8 cellular contexts compared by ENCODE assay signal in the genomic region with DNA sequence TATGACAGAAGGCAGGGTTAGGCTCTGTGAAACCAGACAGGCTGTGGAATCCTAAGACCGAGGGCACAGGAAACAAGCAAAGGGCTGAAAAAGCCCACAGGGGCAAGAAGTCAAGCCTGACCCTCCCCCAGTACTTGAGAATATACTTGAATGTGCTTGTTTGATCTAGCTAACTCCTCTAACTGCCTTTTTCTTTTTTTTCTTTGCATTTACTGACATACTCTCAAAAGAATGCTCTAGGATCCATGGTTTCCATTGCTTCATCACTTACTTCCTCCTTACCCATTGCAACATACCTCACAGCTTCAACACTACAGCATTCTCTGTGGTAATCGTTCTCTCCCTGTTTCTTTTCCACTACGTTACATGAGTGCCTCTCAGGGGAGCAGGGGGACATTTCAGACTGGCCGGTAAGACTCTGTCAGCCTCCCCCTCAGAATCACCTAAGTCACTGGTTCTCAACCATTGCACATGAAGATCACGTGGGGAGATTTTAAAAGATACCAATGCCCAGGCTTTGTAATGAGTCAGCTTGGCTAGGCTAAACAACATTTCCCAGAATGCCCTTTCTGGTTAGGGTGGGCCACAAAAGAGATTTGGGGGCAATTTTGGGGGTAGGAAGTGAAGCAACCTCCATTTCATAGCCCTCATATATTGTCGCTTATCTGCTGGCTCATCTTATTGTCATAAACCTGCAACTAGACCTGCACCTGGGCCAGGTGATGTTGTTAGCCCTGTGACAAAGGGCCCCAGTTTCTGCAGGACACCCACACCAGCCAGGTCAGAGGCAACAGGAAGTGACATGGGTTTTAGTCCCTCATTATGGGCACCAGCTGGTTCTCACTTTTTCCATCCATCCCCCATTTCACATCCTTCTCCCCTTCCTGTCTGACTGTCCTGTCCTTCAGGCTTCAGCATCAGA. TPM values are rescaled to one million over a fixed set of nuclear protein-coding genes. Genes with fewer than 3 reads are reported as not detected.
DNase-seq lines count a peak whose midpoint lies in the region; ATAC-seq and TF ChIP-seq lines count a peak whose summit lies in the region.

No MANE protein-coding gene starts in this region.

- no peaks in the 10 kb centered on the region for H3K9me3 ChIP-seq in skeletal muscle tissue (ENCODE audit: control insufficient read depth in 3 of 3, low read length in 3 of 3)
- no peaks in the 10 kb centered on the region for H3K9me3 ChIP-seq in effector memory CD4-positive, alpha-beta T cell (ENCODE audit: control insufficient read depth, low read length)

- POLR2A ChIA-PET in WTC11 (lab: Charles Lee): no interaction called here

- CTCF ChIA-PET in WTC11 (lab: Charles Lee): no interaction called here

- no peak overlapping the region for H3K4me3 ChIP-seq in AG09309 (ENCODE audit: control insufficient read depth, low read depth, low read length)
- no peak overlapping the region for H3K4me3 ChIP-seq in fibroblast of pulmonary artery (replicated peaks; ENCODE audit: low read depth, low read length)
- no peak overlapping the region for H3K4me3 ChIP-seq in skeletal muscle tissue (ENCODE audit: low read length in 3 of 3)
- no peak overlapping the region for H3K4me3 ChIP-seq in effector memory CD4-positive, alpha-beta T cell (ENCODE audit: insufficient read depth, low read depth, low read length, poor library complexity, severe bottlenecking)

- no peaks in the 10 kb centered on the region for H3K27me3 ChIP-seq in skeletal muscle tissue (ENCODE audit: control insufficient read depth in 3 of 3, insufficient read depth in 3 of 3, low read length in 3 of 3)
- no peaks in the 10 kb centered on the region for H3K27me3 ChIP-seq in effector memory CD4-positive, alpha-beta T cell (replicated peaks; ENCODE audit: control insufficient read depth, insufficient read depth, low read length, poor library complexity, severe bottlenecking)

- H3K27me3 Mint-ChIP-seq in WTC11 (ENCODE audit: low read depth): no peaks in the 10 kb centered on the region

- DNase-seq in AG09309 (ENCODE audit: low read depth) (peak; percentile 91), HS-27A (ENCODE audit: low read depth) (peak; percentile 59), WTC11 (ENCODE audit: low spot score) (no peak), fibroblast of pulmonary artery (ENCODE audit: low read depth) (peak; percentile 98), DMS153 (lab: John Stamatoyannopoulos, UW) (no peak)
- DNase-seq in effector memory CD4-positive, alpha-beta T cell: no peak

- peaks cover 0 to 2% (median 2%) of the 10 kb centered on the region in 3 donors for H3K36me3 ChIP-seq in skeletal muscle tissue (ENCODE audit: control insufficient read depth in 3 of 3, insufficient read depth in 3 of 3, low read length in 3 of 3)
- no peaks in the 10 kb centered on the region for H3K36me3 ChIP-seq in effector memory CD4-positive, alpha-beta T cell (ENCODE audit: control insufficient read depth, insufficient read depth, low read length)

- H3K4me1 ChIP-seq in skeletal muscle tissue (ENCODE audit: control insufficient read depth in 3 of 3, insufficient read depth in 3 of 3, low read length in 3 of 3): no peaks in the 10 kb centered on the region
- peaks cover 34% of the 10 kb centered on the region for H3K4me1 ChIP-seq in effector memory CD4-positive, alpha-beta T cell (ENCODE audit: control insufficient read depth, insufficient read depth, low read length, poor library complexity, severe bottlenecking)

- no peak overlapping the region for H3K9ac ChIP-seq in skeletal muscle tissue (ENCODE audit: low read depth in 1 of 3, low read length in 3 of 3)

- H3K27ac Mint-ChIP-seq in WTC11: peak overlapping the region; percentile 34

- peaks cover 17% of the 10 kb centered on the region for H3K4me1 Mint-ChIP-seq in WTC11

- ATAC-seq in GM18868 (IDR thresholded peaks at IDR 0.05; ENCODE audit: unreplicated experiment) (peak; percentile 30), WTC11 (no peak)

- H3K9me3 Mint-ChIP-seq in WTC11: no peaks in the 10 kb centered on the region

- peak overlapping the region; percentile 42 for H3K27ac ChIP-seq in skeletal muscle tissue (ENCODE audit: low read depth, low read length)
- no peak overlapping the region for H3K27ac ChIP-seq in effector memory CD4-positive, alpha-beta T cell (ENCODE audit: insufficient read depth, low read length, poor library complexity, severe bottlenecking)

- TF ChIP-seq CTCF in AG09309 (IDR thresholded peaks at IDR 0.05; ENCODE audit: control insufficient read depth, insufficient read depth, low read depth, low read length, missing control alignments): no peak
- TF ChIP-seq CTCF in WTC11 (IDR thresholded peaks at IDR 0.05): no peak
- no peak for TF ChIP-seq CTCF in fibroblast of pulmonary artery (IDR thresholded peaks at IDR 0.05; ENCODE audit: low read length, missing control alignments)

- H3K4me3 Mint-ChIP-seq in WTC11: no peak overlapping the region

- no peaks in the 10 kb centered on the region for H3K36me3 Mint-ChIP-seq in WTC11

TF ChIP-seq in WTC11, 78 proteins besides CTCF, POLR2A, EP300 and RAD21:
- TF ChIP-seq GABPB1 (CRISPR knock-in tag; IDR thresholded peaks at IDR 0.05) (peak; percentile 47; the same call in 1 of the 2 replicates), GRHL2 (CRISPR knock-in tag; IDR thresholded peaks at IDR 0.05; ENCODE audit: insufficient replicate concordance, severe bottlenecking) (no peak), NFE2L1 (CRISPR knock-in tag; IDR thresholded peaks at IDR 0.05) (no peak), RELA (CRISPR knock-in tag; IDR thresholded peaks at IDR 0.05; ENCODE audit: borderline replicate concordance) (no peak), SP1 (CRISPR knock-in tag; conservative IDR thresholded peaks at IDR 0.05) (no peak)

RNA-seq across cellular contexts. Expression of gene RSL24D1, which starts 24.6 kb away (rescaled TPM):
- total RNA-seq in WTC11 (2021) (91.9 to 115 TPM (median 95.7 TPM) in 3 replicates), skeletal muscle tissue (69.4 TPM)

Comparison
In these comparisons a context has a peak if more than half of its experiments do, and no peak if none do; other contexts are left out.
1. DNase-seq: peak in AG09309 (single experiment), HS-27A (single experiment) and fibroblast of pulmonary artery (single experiment); none in WTC11 (single experiment), effector memory CD4-positive, alpha-beta T cell (0 of 3) and DMS153 (single experiment).